In the genomic region with DNA sequence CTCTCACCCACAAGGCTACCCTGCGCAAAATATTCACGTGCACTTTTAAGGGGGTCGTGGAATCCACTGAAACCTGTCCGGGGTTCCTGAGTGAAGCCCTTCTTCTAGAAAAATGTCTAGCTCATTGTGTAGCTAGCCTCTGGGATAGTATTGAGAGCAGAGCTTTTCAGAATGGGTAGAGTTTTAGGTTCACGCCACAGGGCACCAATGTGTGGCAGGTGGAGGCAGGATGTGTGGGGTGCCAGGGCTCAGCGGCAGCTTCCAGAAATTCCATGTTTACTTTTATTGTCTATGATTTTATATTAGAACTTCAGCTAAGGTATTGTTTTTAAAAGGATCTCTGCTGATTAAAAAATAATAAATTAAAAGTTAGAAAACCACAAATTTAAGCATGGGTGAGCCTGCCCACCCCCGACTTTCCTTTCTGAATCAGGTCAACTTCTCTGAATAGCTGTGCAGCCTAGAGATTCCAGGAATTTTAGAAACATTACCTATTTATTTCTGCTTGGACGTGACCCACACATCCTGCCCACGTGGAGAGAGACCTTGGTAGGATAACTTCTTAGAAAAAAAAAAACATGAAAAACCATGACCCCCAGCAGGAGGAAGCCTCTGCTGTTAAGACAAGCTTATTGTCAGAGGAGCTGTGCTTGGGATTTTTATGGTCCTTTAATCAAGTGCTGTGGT, we compare ENCODE assay signal across 20 cellular contexts.
DNase-seq lines count a peak whose midpoint lies in the region; ATAC-seq and TF ChIP-seq lines count a peak whose summit lies in the region.
"Had no signal": no experiment of that assay in that cellular context is flagged by ENCODE, and none has a peak within 500 bp of the region (broad histone marks: within the 10 kb centered on the region; RNA-seq: fewer than 3 reads in every experiment).

No MANE protein-coding gene starts in this region.

- no peak for DNase-seq in activated naive CD8-positive, alpha-beta T cell treated with anti-CD3 and anti-CD28 coated beads for 36 hours
- DNase-seq in activated naive CD8-positive, alpha-beta T cell treated with anti-CD3 and anti-CD28 coated beads, Interleukin-2, amount 50 U/mL, for 24 hours: no peak
- no peak for DNase-seq in activated naive CD8-positive, alpha-beta T cell treated with anti-CD3 and anti-CD28 coated beads, Interleukin-2, amount 10 ng/mL, durations not matched to agents 7 days and 5 days
- DNase-seq in epithelial cell of proximal tubule (ENCODE audit: low read depth): peak; percentile 29
- no peak for DNase-seq in stimulated activated effector memory CD8-positive, alpha-beta T cell treated with anti-CD3 and anti-CD28 coated beads, Interleukin-12 subunit alpha, Interleukin-12 subunit beta, amount 100 ng/mL, for 72 hours (ENCODE audit: low spot score in 2 of 2)
- DNase-seq in COLO829 (ENCODE audit: low spot score): no peak
- DNase-seq in AG20443 (ENCODE audit: low spot score): no peak
- DNase-seq: CD8-positive, alpha-beta T cell; HCEC 1CT; Kasumi-1; MG63; NCI-H1092 treated with DMSO at 0.1 percent for 48 hours; NCI-H146; NCI-H2081; NK-92 treated with Interleukin-12 subunit alpha and Interleukin-12 subunit beta, amount 100 ng/mL, for 24 hours; Peyer's patch had no signal

- no peak overlapping the region for H3K4me3 ChIP-seq in epithelial cell of proximal tubule (ENCODE audit: low read depth, low read length)
- H3K4me3 ChIP-seq: A549; BLaER1 treated with 17β-estradiol and CSF1 and Interleukin-3, amounts not matched to agents 10 nM and 100 nM; GM23338; MG63; Peyer's patch had no signal

- no peak for ATAC-seq in activated naive CD8-positive, alpha-beta T cell treated with anti-CD3 and anti-CD28 coated beads, Interleukin-2, amount 50 U/mL, for 24 hours
- peak; percentile 51 for ATAC-seq in activated naive CD8-positive, alpha-beta T cell treated with anti-CD3 and anti-CD28 coated beads, Interleukin-2, amount 10 ng/mL, durations not matched to agents 7 days and 5 days (ENCODE audit: low read depth)
- peak; percentile 29 for ATAC-seq in stimulated activated effector memory CD8-positive, alpha-beta T cell treated with anti-CD3 and anti-CD28 coated beads, Interleukin-12 subunit alpha, Interleukin-12 subunit beta, amount 100 ng/mL, for 72 hours
- ATAC-seq: A549; CD8-positive, alpha-beta T cell; GM23338 had no signal

- peak overlapping the region; percentile 61 for H3K27ac Mint-ChIP-seq in activated naive CD8-positive, alpha-beta T cell treated with anti-CD3 and anti-CD28 coated beads for 36 hours
- no peak overlapping the region for H3K27ac Mint-ChIP-seq in activated naive CD8-positive, alpha-beta T cell treated with anti-CD3 and anti-CD28 coated beads, Interleukin-2, amount 50 U/mL, for 24 hours
- peak overlapping the region; percentile 85 for H3K27ac Mint-ChIP-seq in activated naive CD8-positive, alpha-beta T cell treated with anti-CD3 and anti-CD28 coated beads, Interleukin-2, amount 10 ng/mL, durations not matched to agents 7 days and 5 days
- H3K27ac Mint-ChIP-seq in stimulated activated effector memory CD8-positive, alpha-beta T cell treated with anti-CD3 and anti-CD28 coated beads, Interleukin-12 subunit alpha, Interleukin-12 subunit beta, amount 100 ng/mL, for 72 hours: peak overlapping the region; percentile 90
- H3K27ac Mint-ChIP-seq: CD8-positive, alpha-beta T cell; GM23338; IgD-negative memory B cell had no signal

- POLR2A ChIA-PET in activated naive CD8-positive, alpha-beta T cell treated with anti-CD3 and anti-CD28 coated beads, Interleukin-2, amount 10 ng/mL, durations not matched to agents 7 days and 5 days (lab: Charles Lee): no interaction called here

- H3K9me3 Mint-ChIP-seq in activated naive CD8-positive, alpha-beta T cell treated with anti-CD3 and anti-CD28 coated beads for 36 hours: no peaks in the 10 kb centered on the region
- H3K9me3 Mint-ChIP-seq in activated naive CD8-positive, alpha-beta T cell treated with anti-CD3 and anti-CD28 coated beads, Interleukin-2, amount 50 U/mL, for 24 hours: no peaks in the 10 kb centered on the region
- H3K9me3 Mint-ChIP-seq in activated naive CD8-positive, alpha-beta T cell treated with anti-CD3 and anti-CD28 coated beads, Interleukin-2, amount 10 ng/mL, durations not matched to agents 7 days and 5 days: no peaks in the 10 kb centered on the region
- no peaks in the 10 kb centered on the region for H3K9me3 Mint-ChIP-seq in stimulated activated effector memory CD8-positive, alpha-beta T cell treated with anti-CD3 and anti-CD28 coated beads, Interleukin-12 subunit alpha, Interleukin-12 subunit beta, amount 100 ng/mL, for 72 hours
- H3K9me3 Mint-ChIP-seq: CD8-positive, alpha-beta T cell; GM23338; IgD-negative memory B cell had no signal

- peaks cover 13% of the 10 kb centered on the region for H3K4me1 Mint-ChIP-seq in activated naive CD8-positive, alpha-beta T cell treated with anti-CD3 and anti-CD28 coated beads for 36 hours
- H3K4me1 Mint-ChIP-seq in activated naive CD8-positive, alpha-beta T cell treated with anti-CD3 and anti-CD28 coated beads, Interleukin-2, amount 50 U/mL, for 24 hours: peaks cover 7% of the 10 kb centered on the region
- H3K4me1 Mint-ChIP-seq in activated naive CD8-positive, alpha-beta T cell treated with anti-CD3 and anti-CD28 coated beads, Interleukin-2, amount 10 ng/mL, durations not matched to agents 7 days and 5 days: peaks cover 56% of the 10 kb centered on the region
- H3K4me1 Mint-ChIP-seq in stimulated activated effector memory CD8-positive, alpha-beta T cell treated with anti-CD3 and anti-CD28 coated beads, Interleukin-12 subunit alpha, Interleukin-12 subunit beta, amount 100 ng/mL, for 72 hours: peaks cover 45% of the 10 kb centered on the region
- H3K4me1 Mint-ChIP-seq: GM23338 had no signal

- no peaks in the 10 kb centered on the region for H3K36me3 Mint-ChIP-seq in activated naive CD8-positive, alpha-beta T cell treated with anti-CD3 and anti-CD28 coated beads for 36 hours
- no peaks in the 10 kb centered on the region for H3K36me3 Mint-ChIP-seq in activated naive CD8-positive, alpha-beta T cell treated with anti-CD3 and anti-CD28 coated beads, Interleukin-2, amount 50 U/mL, for 24 hours (ENCODE audit: low read depth)
- H3K36me3 Mint-ChIP-seq in activated naive CD8-positive, alpha-beta T cell treated with anti-CD3 and anti-CD28 coated beads, Interleukin-2, amount 10 ng/mL, durations not matched to agents 7 days and 5 days: no peaks in the 10 kb centered on the region
- peaks cover 7% of the 10 kb centered on the region for H3K36me3 Mint-ChIP-seq in stimulated activated effector memory CD8-positive, alpha-beta T cell treated with anti-CD3 and anti-CD28 coated beads, Interleukin-12 subunit alpha, Interleukin-12 subunit beta, amount 100 ng/mL, for 72 hours
- H3K36me3 Mint-ChIP-seq: CD8-positive, alpha-beta T cell had no signal

- no peaks in the 10 kb centered on the region for H3K27me3 Mint-ChIP-seq in activated naive CD8-positive, alpha-beta T cell treated with anti-CD3 and anti-CD28 coated beads for 36 hours
- no peaks in the 10 kb centered on the region for H3K27me3 Mint-ChIP-seq in activated naive CD8-positive, alpha-beta T cell treated with anti-CD3 and anti-CD28 coated beads, Interleukin-2, amount 50 U/mL, for 24 hours
- H3K27me3 Mint-ChIP-seq in activated naive CD8-positive, alpha-beta T cell treated with anti-CD3 and anti-CD28 coated beads, Interleukin-2, amount 10 ng/mL, durations not matched to agents 7 days and 5 days: peaks cover 2% of the 10 kb centered on the region
- H3K27me3 Mint-ChIP-seq: IgD-negative memory B cell had no signal

- TF ChIP-seq CTCF in epithelial cell of proximal tubule (conservative IDR thresholded peaks at IDR 0.05; ENCODE audit: low read depth, low read length): no peak

- H3K4me3 Mint-ChIP-seq in activated naive CD8-positive, alpha-beta T cell treated with anti-CD3 and anti-CD28 coated beads for 36 hours: no peak overlapping the region
- H3K4me3 Mint-ChIP-seq in activated naive CD8-positive, alpha-beta T cell treated with anti-CD3 and anti-CD28 coated beads, Interleukin-2, amount 50 U/mL, for 24 hours: no peak overlapping the region
- peak overlapping the region; percentile 63 for H3K4me3 Mint-ChIP-seq in activated naive CD8-positive, alpha-beta T cell treated with anti-CD3 and anti-CD28 coated beads, Interleukin-2, amount 10 ng/mL, durations not matched to agents 7 days and 5 days
- H3K4me3 Mint-ChIP-seq in stimulated activated effector memory CD8-positive, alpha-beta T cell treated with anti-CD3 and anti-CD28 coated beads, Interleukin-12 subunit alpha, Interleukin-12 subunit beta, amount 100 ng/mL, for 72 hours: peak overlapping the region; percentile 45
- H3K4me3 Mint-ChIP-seq: CD8-positive, alpha-beta T cell; GM23338; IgD-negative memory B cell had no signal

Comparison
In these comparisons a context has a peak if more than half of its experiments do, and no peak if none do; other contexts are left out.
1. H3K4me3 Mint-ChIP-seq: peak in activated naive CD8-positive, alpha-beta T cell treated with anti-CD3 and anti-CD28 coated beads, Interleukin-2, amount 10 ng/mL, durations not matched to agents 7 days and 5 days (single experiment) and stimulated activated effector memory CD8-positive, alpha-beta T cell treated with anti-CD3 and anti-CD28 coated beads, Interleukin-12 subunit alpha, Interleukin-12 subunit beta, amount 100 ng/mL, for 72 hours (single experiment); none in activated naive CD8-positive, alpha-beta T cell treated with anti-CD3 and anti-CD28 coated beads for 36 hours (single experiment) and activated naive CD8-positive, alpha-beta T cell treated with anti-CD3 and anti-CD28 coated beads, Interleukin-2, amount 50 U/mL, for 24 hours (single experiment).